Comparison of ENCODE assay signal across 1 cellular context in the genomic region with DNA sequence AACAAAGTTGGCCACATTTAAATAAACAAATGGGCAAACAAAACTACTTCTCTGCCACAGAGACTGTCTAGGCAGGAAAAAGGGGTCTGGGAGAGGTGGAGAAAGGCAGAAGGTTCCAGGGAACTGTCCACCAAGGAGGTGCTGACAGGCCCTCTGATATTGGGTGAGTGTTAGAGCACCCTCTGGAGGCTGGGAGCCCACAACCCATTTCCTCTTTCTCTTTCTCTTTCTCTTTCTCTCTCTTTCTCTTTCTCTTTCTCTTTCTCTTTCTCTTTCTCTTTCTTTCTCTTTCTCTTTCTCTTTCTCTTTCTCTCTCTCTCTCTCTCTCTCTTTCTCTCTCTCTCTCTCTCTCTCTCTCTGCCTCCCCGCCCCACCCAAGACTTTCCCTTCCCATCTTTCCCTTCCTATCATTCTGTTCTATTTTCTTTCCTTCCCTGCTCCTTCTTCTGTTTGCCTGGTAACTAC.
TF ChIP-seq lines count a peak whose summit lies in the region.

No MANE protein-coding gene starts in this region.

TF ChIP-seq in HepG2, 621 proteins besides CTCF, POLR2A, EP300 and RAD21 (continued from another document and continues in another):
- TF ChIP-seq, protein P1, sequence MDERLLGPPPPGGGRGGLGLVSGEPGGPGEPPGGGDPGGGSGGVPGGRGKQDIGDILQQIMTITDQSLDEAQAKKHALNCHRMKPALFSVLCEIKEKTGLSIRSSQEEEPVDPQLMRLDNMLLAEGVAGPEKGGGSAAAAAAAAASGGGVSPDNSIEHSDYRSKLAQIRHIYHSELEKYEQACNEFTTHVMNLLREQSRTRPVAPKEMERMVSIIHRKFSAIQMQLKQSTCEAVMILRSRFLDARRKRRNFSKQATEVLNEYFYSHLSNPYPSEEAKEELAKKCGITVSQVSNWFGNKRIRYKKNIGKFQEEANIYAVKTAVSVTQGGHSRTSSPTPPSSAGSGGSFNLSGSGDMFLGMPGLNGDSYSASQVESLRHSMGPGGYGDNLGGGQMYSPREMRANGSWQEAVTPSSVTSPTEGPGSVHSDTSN (CRISPR knock-in tag; IDR thresholded peaks at IDR 0.05): no peak
- TF ChIP-seq, protein P2, sequence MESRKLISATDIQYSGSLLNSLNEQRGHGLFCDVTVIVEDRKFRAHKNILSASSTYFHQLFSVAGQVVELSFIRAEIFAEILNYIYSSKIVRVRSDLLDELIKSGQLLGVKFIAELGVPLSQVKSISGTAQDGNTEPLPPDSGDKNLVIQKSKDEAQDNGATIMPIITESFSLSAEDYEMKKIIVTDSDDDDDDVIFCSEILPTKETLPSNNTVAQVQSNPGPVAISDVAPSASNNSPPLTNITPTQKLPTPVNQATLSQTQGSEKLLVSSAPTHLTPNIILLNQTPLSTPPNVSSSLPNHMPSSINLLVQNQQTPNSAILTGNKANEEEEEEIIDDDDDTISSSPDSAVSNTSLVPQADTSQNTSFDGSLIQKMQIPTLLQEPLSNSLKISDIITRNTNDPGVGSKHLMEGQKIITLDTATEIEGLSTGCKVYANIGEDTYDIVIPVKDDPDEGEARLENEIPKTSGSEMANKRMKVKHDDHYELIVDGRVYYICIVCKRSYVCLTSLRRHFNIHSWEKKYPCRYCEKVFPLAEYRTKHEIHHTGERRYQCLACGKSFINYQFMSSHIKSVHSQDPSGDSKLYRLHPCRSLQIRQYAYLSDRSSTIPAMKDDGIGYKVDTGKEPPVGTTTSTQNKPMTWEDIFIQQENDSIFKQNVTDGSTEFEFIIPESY (CRISPR knock-in tag; IDR thresholded peaks at IDR 0.05): no peak
- TF ChIP-seq, protein P3, sequence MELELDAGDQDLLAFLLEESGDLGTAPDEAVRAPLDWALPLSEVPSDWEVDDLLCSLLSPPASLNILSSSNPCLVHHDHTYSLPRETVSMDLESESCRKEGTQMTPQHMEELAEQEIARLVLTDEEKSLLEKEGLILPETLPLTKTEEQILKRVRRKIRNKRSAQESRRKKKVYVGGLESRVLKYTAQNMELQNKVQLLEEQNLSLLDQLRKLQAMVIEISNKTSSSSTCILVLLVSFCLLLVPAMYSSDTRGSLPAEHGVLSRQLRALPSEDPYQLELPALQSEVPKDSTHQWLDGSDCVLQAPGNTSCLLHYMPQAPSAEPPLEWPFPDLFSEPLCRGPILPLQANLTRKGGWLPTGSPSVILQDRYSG (CRISPR knock-in tag; IDR thresholded peaks at IDR 0.05): peak; percentile 63; the same call in 1 of the 2 replicates
- TF ChIP-seq SIX4 (CRISPR knock-in tag; IDR thresholded peaks at IDR 0.05) (peak; percentile 59), ZKSCAN8 (CRISPR knock-in tag; IDR thresholded peaks at IDR 0.05; ENCODE audit: borderline replicate concordance) (no peak), HMGXB3 (CRISPR knock-in tag; IDR thresholded peaks at IDR 0.05; ENCODE audit: borderline replicate concordance) (0 out of 2 replicates have a peak, but pooled peaks have one; percentile 57), HNRNPK (IDR thresholded peaks at IDR 0.05; ENCODE audit: low read depth, low read length, poor library complexity, severe bottlenecking) (no peak), HNRNPUL1 (IDR thresholded peaks at IDR 0.05; ENCODE audit: low read depth, low read length) (no peak), ZBED4 (CRISPR knock-in tag; IDR thresholded peaks at IDR 0.05; ENCODE audit: borderline replicate concordance) (peak; percentile 75)
- TF ChIP-seq, protein P4, sequence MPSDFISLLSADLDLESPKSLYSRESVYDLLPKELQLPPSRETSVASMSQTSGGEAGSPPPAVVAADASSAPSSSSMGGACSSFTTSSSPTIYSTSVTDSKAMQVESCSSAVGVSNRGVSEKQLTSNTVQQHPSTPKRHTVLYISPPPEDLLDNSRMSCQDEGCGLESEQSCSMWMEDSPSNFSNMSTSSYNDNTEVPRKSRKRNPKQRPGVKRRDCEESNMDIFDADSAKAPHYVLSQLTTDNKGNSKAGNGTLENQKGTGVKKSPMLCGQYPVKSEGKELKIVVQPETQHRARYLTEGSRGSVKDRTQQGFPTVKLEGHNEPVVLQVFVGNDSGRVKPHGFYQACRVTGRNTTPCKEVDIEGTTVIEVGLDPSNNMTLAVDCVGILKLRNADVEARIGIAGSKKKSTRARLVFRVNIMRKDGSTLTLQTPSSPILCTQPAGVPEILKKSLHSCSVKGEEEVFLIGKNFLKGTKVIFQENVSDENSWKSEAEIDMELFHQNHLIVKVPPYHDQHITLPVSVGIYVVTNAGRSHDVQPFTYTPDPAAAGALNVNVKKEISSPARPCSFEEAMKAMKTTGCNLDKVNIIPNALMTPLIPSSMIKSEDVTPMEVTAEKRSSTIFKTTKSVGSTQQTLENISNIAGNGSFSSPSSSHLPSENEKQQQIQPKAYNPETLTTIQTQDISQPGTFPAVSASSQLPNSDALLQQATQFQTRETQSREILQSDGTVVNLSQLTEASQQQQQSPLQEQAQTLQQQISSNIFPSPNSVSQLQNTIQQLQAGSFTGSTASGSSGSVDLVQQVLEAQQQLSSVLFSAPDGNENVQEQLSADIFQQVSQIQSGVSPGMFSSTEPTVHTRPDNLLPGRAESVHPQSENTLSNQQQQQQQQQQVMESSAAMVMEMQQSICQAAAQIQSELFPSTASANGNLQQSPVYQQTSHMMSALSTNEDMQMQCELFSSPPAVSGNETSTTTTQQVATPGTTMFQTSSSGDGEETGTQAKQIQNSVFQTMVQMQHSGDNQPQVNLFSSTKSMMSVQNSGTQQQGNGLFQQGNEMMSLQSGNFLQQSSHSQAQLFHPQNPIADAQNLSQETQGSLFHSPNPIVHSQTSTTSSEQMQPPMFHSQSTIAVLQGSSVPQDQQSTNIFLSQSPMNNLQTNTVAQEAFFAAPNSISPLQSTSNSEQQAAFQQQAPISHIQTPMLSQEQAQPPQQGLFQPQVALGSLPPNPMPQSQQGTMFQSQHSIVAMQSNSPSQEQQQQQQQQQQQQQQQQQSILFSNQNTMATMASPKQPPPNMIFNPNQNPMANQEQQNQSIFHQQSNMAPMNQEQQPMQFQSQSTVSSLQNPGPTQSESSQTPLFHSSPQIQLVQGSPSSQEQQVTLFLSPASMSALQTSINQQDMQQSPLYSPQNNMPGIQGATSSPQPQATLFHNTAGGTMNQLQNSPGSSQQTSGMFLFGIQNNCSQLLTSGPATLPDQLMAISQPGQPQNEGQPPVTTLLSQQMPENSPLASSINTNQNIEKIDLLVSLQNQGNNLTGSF (CRISPR knock-in tag; IDR thresholded peaks at IDR 0.05): 0 out of 2 replicates have a peak, but pooled peaks have one; percentile 29
- TF ChIP-seq, protein P5, sequence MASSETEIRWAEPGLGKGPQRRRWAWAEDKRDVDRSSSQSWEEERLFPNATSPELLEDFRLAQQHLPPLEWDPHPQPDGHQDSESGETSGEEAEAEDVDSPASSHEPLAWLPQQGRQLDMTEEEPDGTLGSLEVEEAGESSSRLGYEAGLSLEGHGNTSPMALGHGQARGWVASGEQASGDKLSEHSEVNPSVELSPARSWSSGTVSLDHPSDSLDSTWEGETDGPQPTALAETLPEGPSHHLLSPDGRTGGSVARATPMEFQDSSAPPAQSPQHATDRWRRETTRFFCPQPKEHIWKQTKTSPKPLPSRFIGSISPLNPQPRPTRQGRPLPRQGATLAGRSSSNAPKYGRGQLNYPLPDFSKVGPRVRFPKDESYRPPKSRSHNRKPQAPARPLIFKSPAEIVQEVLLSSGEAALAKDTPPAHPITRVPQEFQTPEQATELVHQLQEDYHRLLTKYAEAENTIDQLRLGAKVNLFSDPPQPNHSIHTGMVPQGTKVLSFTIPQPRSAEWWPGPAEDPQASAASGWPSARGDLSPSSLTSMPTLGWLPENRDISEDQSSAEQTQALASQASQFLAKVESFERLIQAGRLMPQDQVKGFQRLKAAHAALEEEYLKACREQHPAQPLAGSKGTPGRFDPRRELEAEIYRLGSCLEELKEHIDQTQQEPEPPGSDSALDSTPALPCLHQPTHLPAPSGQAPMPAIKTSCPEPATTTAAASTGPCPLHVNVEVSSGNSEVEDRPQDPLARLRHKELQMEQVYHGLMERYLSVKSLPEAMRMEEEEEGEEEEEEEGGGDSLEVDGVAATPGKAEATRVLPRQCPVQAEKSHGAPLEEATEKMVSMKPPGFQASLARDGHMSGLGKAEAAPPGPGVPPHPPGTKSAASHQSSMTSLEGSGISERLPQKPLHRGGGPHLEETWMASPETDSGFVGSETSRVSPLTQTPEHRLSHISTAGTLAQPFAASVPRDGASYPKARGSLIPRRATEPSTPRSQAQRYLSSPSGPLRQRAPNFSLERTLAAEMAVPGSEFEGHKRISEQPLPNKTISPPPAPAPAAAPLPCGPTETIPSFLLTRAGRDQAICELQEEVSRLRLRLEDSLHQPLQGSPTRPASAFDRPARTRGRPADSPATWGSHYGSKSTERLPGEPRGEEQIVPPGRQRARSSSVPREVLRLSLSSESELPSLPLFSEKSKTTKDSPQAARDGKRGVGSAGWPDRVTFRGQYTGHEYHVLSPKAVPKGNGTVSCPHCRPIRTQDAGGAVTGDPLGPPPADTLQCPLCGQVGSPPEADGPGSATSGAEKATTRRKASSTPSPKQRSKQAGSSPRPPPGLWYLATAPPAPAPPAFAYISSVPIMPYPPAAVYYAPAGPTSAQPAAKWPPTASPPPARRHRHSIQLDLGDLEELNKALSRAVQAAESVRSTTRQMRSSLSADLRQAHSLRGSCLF (CRISPR knock-in tag; IDR thresholded peaks at IDR 0.05; ENCODE audit: borderline replicate concordance): 0 out of 2 replicates have a peak, but pooled peaks have one; percentile 24
